ENCODE assay signal across 8 cellular contexts in genomic region chr5:172984244-172984953, GRCh38. TPM values are rescaled to one million over a fixed set of nuclear protein-coding genes. Genes with fewer than 3 reads are reported as not detected.
DNase-seq lines count a peak whose midpoint lies in the region; ATAC-seq and TF ChIP-seq lines count a peak whose summit lies in the region.

No MANE protein-coding gene starts in this region.

- H3K4me3 ChIP-seq in esophagus muscularis mucosa = peak overlapping the region; percentile 81 to 95 (median 90)

- DNase-seq in COLO668 (lab: John Stamatoyannopoulos, UW; ENCODE audit: unreplicated experiment) = peak; percentile 64
- DNase-seq in HS-27A (ENCODE audit: low read depth) = peak; percentile 31
- DNase-seq in OCI-M1 (lab: John Stamatoyannopoulos, UW) = peak; percentile 95
- peak; percentile 81 for DNase-seq in activated T-cell treated with anti-CD3 and anti-CD28 coated beads, Interleukin-2, amount 50 U/mL, for 24 hours
- peak; percentile 96 for DNase-seq in esophagus muscularis mucosa (ENCODE audit: extremely low spot score)
- DNase-seq in myocyte (ENCODE audit: low read depth) = peak; percentile 79
- DNase-seq in stimulated activated CD8-positive, alpha-beta memory T cell treated with anti-CD3 and anti-CD28 coated beads, Interleukin-7, amount 100 ng/mL, for 4 hours (ENCODE audit: low read depth in 2 of 2) = peak; percentile 59 to 63

- H3K27me3 Mint-ChIP-seq in activated T-cell treated with anti-CD3 and anti-CD28 coated beads, Interleukin-2, amount 50 U/mL, for 24 hours = no peaks in the 10 kb centered on the region

- H3K27ac ChIP-seq in esophagus muscularis mucosa (replicated peaks in 1 of 4) = peak overlapping the region; percentile 94 to 98 (median 96)

- no peaks in the 10 kb centered on the region for H3K9me3 Mint-ChIP-seq in activated T-cell treated with anti-CD3 and anti-CD28 coated beads, Interleukin-2, amount 50 U/mL, for 24 hours

- H3K36me3 ChIP-seq in esophagus muscularis mucosa = peaks cover 0 to 29% (median 20%) of the 10 kb centered on the region in 4 donors

- peak overlapping the region; percentile 98 for H3K27ac Mint-ChIP-seq in activated T-cell treated with anti-CD3 and anti-CD28 coated beads, Interleukin-2, amount 50 U/mL, for 24 hours

- 2% methylated on average over 12 of the region's 15 CpGs for WGBS in esophagus muscularis mucosa

- TF ChIP-seq EP300 in esophagus muscularis mucosa (IDR thresholded peaks at IDR 0.05) = no peak

- intact Hi-C loops in esophagus muscularis mucosa (cut with DNase I) = loop anchor here (2.0 to 5.0 kb wide), 2 partner anchors 72 to 158 kb away; partner anchors contain the start of genes BNIP1 and CREBRF

- peaks cover 17 to 53% (median 42%) of the 10 kb centered on the region in 4 donors for H3K4me1 ChIP-seq in esophagus muscularis mucosa

- H3K4me3 Mint-ChIP-seq in activated T-cell treated with anti-CD3 and anti-CD28 coated beads, Interleukin-2, amount 50 U/mL, for 24 hours = peak overlapping the region; percentile 95

- TF ChIP-seq POLR2A in esophagus muscularis mucosa (IDR thresholded peaks at IDR 0.05; ENCODE audit: low read depth) = no peak

- no peaks in the 10 kb centered on the region for H3K9me3 ChIP-seq in esophagus muscularis mucosa

- peaks cover 52% of the 10 kb centered on the region for H3K4me1 Mint-ChIP-seq in activated T-cell treated with anti-CD3 and anti-CD28 coated beads, Interleukin-2, amount 50 U/mL, for 24 hours (ENCODE audit: low read depth)

- H3K27me3 ChIP-seq in esophagus muscularis mucosa = no peaks in the 10 kb centered on the region

- TF ChIP-seq CTCF in esophagus muscularis mucosa (IDR thresholded peaks at IDR 0.05) = peak; percentile 38 to 52 (median 48)

- peak; percentile 44 for ATAC-seq in GM19468 (IDR thresholded peaks at IDR 0.05; ENCODE audit: extremely low read depth, unreplicated experiment)

- H3K36me3 Mint-ChIP-seq in activated T-cell treated with anti-CD3 and anti-CD28 coated beads, Interleukin-2, amount 50 U/mL, for 24 hours (ENCODE audit: low read depth) = peaks cover 54% of the 10 kb centered on the region

RNA-seq across cellular contexts. Expression of gene ATP6V0E1, which starts 0.8 kb away (rescaled TPM):
- 100 to 1,000 TPM; 106 to 210 (median 133) TPM for total RNA-seq in esophagus muscularis mucosa
- total RNA-seq in myocyte = 143 and 157 TPM in 2 replicates
- 583 TPM for polyA plus RNA-seq in myocyte (2012)

RNA-seq across cellular contexts. Expression of gene RPL26L1, which starts 25.2 kb away (rescaled TPM):
- 10 to 100 TPM; 17.8 to 25.8 (median 22.1) TPM for total RNA-seq in esophagus muscularis mucosa
- total RNA-seq in myocyte = 47.1 and 53.4 TPM in 2 replicates
- 107 TPM for polyA plus RNA-seq in myocyte (2012)

Comparison
In these comparisons a context has a peak if more than half of its experiments do, and no peak if none do; other contexts are left out.
1. Peak in every context shown above with its lines: DNase-seq, ATAC-seq, H3K4me3 ChIP-seq and H3K27ac ChIP-seq.
2. DNase-seq: peak in every context shown above with its lines; median percentile 96 in esophagus muscularis mucosa; 95 in OCI-M1; 81 in activated T-cell treated with anti-CD3 and anti-CD28 coated beads, Interleukin-2, amount 50 U/mL, for 24 hours; 79 in myocyte; 64 in COLO668; 61 in stimulated activated CD8-positive, alpha-beta memory T cell treated with anti-CD3 and anti-CD28 coated beads, Interleukin-7, amount 100 ng/mL, for 4 hours; 31 in HS-27A.